8 cellular contexts compared by ENCODE assay signal in the genomic region with DNA sequence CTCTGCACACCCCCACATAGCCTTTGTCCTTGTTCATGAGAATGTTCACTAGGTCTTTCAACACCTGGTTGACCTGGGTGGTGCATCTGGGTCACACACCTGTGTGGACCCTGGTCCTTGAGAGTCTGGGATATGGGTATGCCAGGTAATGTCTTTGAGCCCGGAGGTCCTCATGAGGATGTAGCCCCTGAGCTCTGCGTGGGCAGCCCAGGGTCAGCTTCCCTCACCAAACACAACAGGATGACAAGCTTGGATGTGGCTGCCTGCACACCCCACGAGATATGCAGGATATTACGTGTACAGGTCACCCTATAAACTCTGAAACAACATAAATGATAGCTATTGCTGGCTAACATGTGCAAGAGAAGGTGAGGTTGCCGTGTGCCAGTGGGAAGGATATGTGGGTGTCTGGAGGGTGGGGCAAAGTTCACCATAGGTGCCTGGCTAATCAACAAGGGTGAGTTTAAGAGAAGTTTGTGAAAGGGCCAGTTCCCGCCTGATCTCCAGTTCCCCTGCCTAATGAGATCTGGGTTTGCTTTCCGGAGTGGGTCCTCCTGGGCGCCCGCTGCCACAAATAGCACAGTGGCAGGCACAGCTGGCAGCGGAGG. TPM values are rescaled to one million over a fixed set of nuclear protein-coding genes. Genes with fewer than 3 reads are reported as not detected.
DNase-seq lines count a peak whose midpoint lies in the region; ATAC-seq and TF ChIP-seq lines count a peak whose summit lies in the region.

No MANE protein-coding gene starts in this region.

- 31 to 33% methylated on average over 10 of the region's 10 CpGs for WGBS in heart right ventricle, 2 donors

- H3K27ac ChIP-seq in heart right ventricle (peak overlapping the region; percentile 85 to 99 (median 96)), mucosa of rectum (ENCODE audit: low read depth in 2 of 2, low read length in 2 of 2) (peak overlapping the region; percentile 95 to 96), uterus (peak overlapping the region; percentile 90 to 94)

- peaks cover 16 to 60% (median 36%) of the 10 kb centered on the region in 9 donors for H3K4me1 ChIP-seq in heart right ventricle
- peaks cover 26 to 32% of the 10 kb centered on the region in 2 donors for H3K4me1 ChIP-seq in mucosa of rectum (ENCODE audit: control insufficient read depth in 2 of 2, insufficient read depth in 2 of 2, low read length in 2 of 2)
- H3K4me1 ChIP-seq in uterus: peaks cover 0 to 8% of the 10 kb centered on the region in 2 donors

- intact Hi-C loops in heart right ventricle (cut with DNase I) (loop anchor here in 4 of 10 donors (5.0 to 10.0 kb wide), 4 partner anchors 56 to 148 kb away; partner anchors contain the start of gene GTSE1 (in 1 of the 4)), Right ventricle myocardium inferior (cut with DNase I) (no loop called here), uterus (cut with DNase I; ENCODE audit: low total_unique reads) (no loop called here)

- no peaks in the 10 kb centered on the region for H3K9me3 ChIP-seq in heart right ventricle
- no peaks in the 10 kb centered on the region for H3K9me3 ChIP-seq in mucosa of rectum (ENCODE audit: control insufficient read depth in 2 of 2, low read length in 2 of 2)
- no peaks in the 10 kb centered on the region for H3K9me3 ChIP-seq in uterus

- ATAC-seq in heart right ventricle (no peak), Right ventricle myocardium inferior (no peak)

- DNase-seq in heart right ventricle: no peak
- DNase-seq in Right ventricle myocardium inferior (ENCODE audit: missing footprints): no peak
- peak; percentile 32 for DNase-seq in central memory CD4-positive, alpha-beta T cell
- peak in 1 of 2 donors; percentile 11 for DNase-seq in uterus
- DNase-seq in cerebellar cortex (ENCODE audit: low spot score): no peak
- no peak for DNase-seq in anterior cingulate cortex (lab: John Stamatoyannopoulos, UW)
- no peak for DNase-seq in inferior parietal cortex (ENCODE audit: extremely low spot score)

- H3K36me3 ChIP-seq in heart right ventricle (peaks cover 0 to 19% (median 0%) of the 10 kb centered on the region in 9 donors), mucosa of rectum (ENCODE audit: control insufficient read depth in 2 of 2, insufficient read depth in 2 of 2, low read length in 2 of 2) (peaks cover 0 to 6% of the 10 kb centered on the region in 2 donors), uterus (no peaks in the 10 kb centered on the region)

- peak overlapping the region; percentile 80 to 81 for H3K9ac ChIP-seq in mucosa of rectum (ENCODE audit: low read depth in 1 of 2, low read length in 2 of 2)

- H3K27me3 ChIP-seq in heart right ventricle (peaks cover 0 to 13% (median 0%) of the 10 kb centered on the region in 7 donors), mucosa of rectum (ENCODE audit: control insufficient read depth in 2 of 2, insufficient read depth in 2 of 2, low read length in 2 of 2) (no peaks in the 10 kb centered on the region), uterus (no peaks in the 10 kb centered on the region)

- no peak for TF ChIP-seq CTCF in heart right ventricle (IDR thresholded peaks at IDR 0.05)
- TF ChIP-seq CTCF in uterus (IDR thresholded peaks at IDR 0.05): no peak

- TF ChIP-seq POLR2A in uterus (IDR thresholded peaks at IDR 0.05): no peak

- H3K4me3 ChIP-seq in heart right ventricle (peak overlapping the region in 9 of 10 donors; percentile 72 to 99 (median 84)), mucosa of rectum (ENCODE audit: low read length in 2 of 2) (peak overlapping the region; percentile 74 to 80), uterus (peak overlapping the region; percentile 49 to 72)

RNA-seq across cellular contexts. Expression of gene PPARA, which starts 1.3 kb away (rescaled TPM):
- 10 to 100 TPM; 69.0 to 89.5 (median 81.1) TPM for total RNA-seq in heart right ventricle
- polyA plus RNA-seq in heart right ventricle: 10 to 100 TPM; 15.5 to 20.3 TPM
- total RNA-seq in Right ventricle myocardium inferior: 70.5 TPM
- 10 to 100 TPM in 2 of 4 donors, 1 to 10 TPM in 2; 1.8 to 24.8 (median 14.0) TPM for total RNA-seq in uterus
